Comparison of ENCODE assay signal across 12 cellular contexts in genomic region chr17:62611767-62612166, GRCh38. TPM values are rescaled to one million over a fixed set of nuclear protein-coding genes. Genes with fewer than 3 reads are reported as not detected.
DNase-seq lines count a peak whose midpoint lies in the region; ATAC-seq and TF ChIP-seq lines count a peak whose summit lies in the region.
"Had no signal": no experiment of that assay in that cellular context is flagged by ENCODE, and none has a peak within 500 bp of the region (broad histone marks: within the 10 kb centered on the region; RNA-seq: fewer than 3 reads in every experiment).

No MANE protein-coding gene starts in this region.

- no peak overlapping the region for H2AFZ ChIP-seq in mesenchymal stem cell (ENCODE audit: low read depth, low read length)
- H2AFZ ChIP-seq: parathyroid adenoma had no signal

- H3K79me1 ChIP-seq in mesenchymal stem cell (replicated peaks; ENCODE audit: low read length, poor library complexity, severe bottlenecking) = peaks cover 13% of the 10 kb centered on the region

- H2BK12ac ChIP-seq in mesenchymal stem cell (ENCODE audit: low read length in 2 of 2) = no peak overlapping the region

- no peaks in the 10 kb centered on the region for H4K20me1 ChIP-seq in BLaER1

- H3K27ac ChIP-seq in BLaER1 (peak overlapping the region; percentile 1; the same call in 1 of the 2 replicates), stomach (no peak overlapping the region), mesenchymal stem cell (ENCODE audit: low read length, poor library complexity, severe bottlenecking) (no peak overlapping the region)
- H3K27ac ChIP-seq: parathyroid adenoma had no signal

- no peaks in the 10 kb centered on the region for H3K9me3 ChIP-seq in BLaER1
- H3K9me3 ChIP-seq in stomach = no peaks in the 10 kb centered on the region
- no peaks in the 10 kb centered on the region for H3K9me3 ChIP-seq in mesenchymal stem cell (ENCODE audit: control insufficient read depth, low read length)

- intact Hi-C loops in stomach (cut with DNase I; ENCODE audit: low total_unique reads) = no loop called here

- no peak for TF ChIP-seq POLR2A in stomach (IDR thresholded peaks at IDR 0.05)

- H3K18ac ChIP-seq in mesenchymal stem cell (ENCODE audit: low read depth in 1 of 2, low read length in 2 of 2) = no peak overlapping the region

- ATAC-seq in GM18861 (IDR thresholded peaks at IDR 0.05; ENCODE audit: unreplicated experiment) (peak; percentile 15), HG03066 (IDR thresholded peaks at IDR 0.05; ENCODE audit: low read depth, unreplicated experiment) (peak; percentile 32)
- peak; percentile 47 for ATAC-seq in central memory CD8-positive, alpha-beta T cell (replicated peaks; ENCODE audit: extremely low read depth, poor library complexity, severe bottlenecking)

- H2AK5ac ChIP-seq in mesenchymal stem cell (ENCODE audit: low read length, severe bottlenecking) = no peak overlapping the region

- H4K91ac ChIP-seq in mesenchymal stem cell (ENCODE audit: low read length) = no peak overlapping the region

- H3K9ac ChIP-seq in BLaER1 = no peak overlapping the region
- H3K9ac ChIP-seq in mesenchymal stem cell (ENCODE audit: low read length) = no peak overlapping the region
- H3K9ac ChIP-seq: parathyroid adenoma had no signal

- H3K14ac ChIP-seq in mesenchymal stem cell (ENCODE audit: low read length in 2 of 2) = no peak overlapping the region

- DNase-seq in central memory CD8-positive, alpha-beta T cell (ENCODE audit: low spot score in 2 of 2) = no peak
- no peak for DNase-seq in activated naive CD4-positive, alpha-beta T cell (lab: John Stamatoyannopoulos, UW)
- DNase-seq in HCEC 1CT = no peak
- no peak for DNase-seq in stomach
- DNase-seq in mesenchymal stem cell = no peak
- DNase-seq: activated CD4-positive, alpha-beta T cell treated with anti-CD3 and anti-CD28 coated beads, Interleukin-2, amount 10 ng/mL, durations not matched to agents 24 days and 14 days; EL; NCI-H2081 had no signal

- H3K9me3 Mint-ChIP-seq in central memory CD8-positive, alpha-beta T cell = no peaks in the 10 kb centered on the region
- H3K9me3 Mint-ChIP-seq: activated CD4-positive, alpha-beta T cell treated with anti-CD3 and anti-CD28 coated beads, Interleukin-2, amount 10 ng/mL, durations not matched to agents 24 days and 14 days had no signal

- H2BK120ac ChIP-seq in mesenchymal stem cell (ENCODE audit: low read depth, low read length) = no peak overlapping the region

- no peak for TF ChIP-seq EP300 in stomach (IDR thresholded peaks at IDR 0.05)

- 79 to 85% (median 82%) methylated on average over 8 of the region's 8 CpGs for WGBS in stomach, 5 donors
- WGBS in mesenchymal stem cell = 95% methylated on average over 8 of the region's 8 CpGs

- no peak overlapping the region for H3K4me3 ChIP-seq in BLaER1
- no peak overlapping the region for H3K4me3 ChIP-seq in stomach
- H3K4me3 ChIP-seq in mesenchymal stem cell (ENCODE audit: insufficient read depth in 1 of 2, low read depth in 1 of 2, low read length in 2 of 2) = no peak overlapping the region

- H2BK15ac ChIP-seq in mesenchymal stem cell (ENCODE audit: low read depth, poor library complexity, severe bottlenecking) = no peak overlapping the region

- H3K23ac ChIP-seq in mesenchymal stem cell (ENCODE audit: low read length in 2 of 2) = no peak overlapping the region

- no peak for TF ChIP-seq CTCF in stomach (IDR thresholded peaks at IDR 0.05)

- peaks cover 97% of the 10 kb centered on the region for H3K36me3 ChIP-seq in BLaER1
- H3K36me3 ChIP-seq in stomach = peaks cover 28 to 98% (median 97%) of the 10 kb centered on the region in 4 donors
- H3K36me3 ChIP-seq in mesenchymal stem cell (ENCODE audit: control insufficient read depth in 1 of 2, insufficient read depth in 2 of 2, low read depth in 1 of 2, low read length in 2 of 2) = peaks cover 18 to 70% of the 10 kb centered on the region in 2 experiments

- peaks cover 45% of the 10 kb centered on the region for H3K36me3 Mint-ChIP-seq in central memory CD8-positive, alpha-beta T cell (ENCODE audit: insufficient read depth)

- no peaks in the 10 kb centered on the region for H3K27me3 Mint-ChIP-seq in central memory CD8-positive, alpha-beta T cell
- H3K27me3 Mint-ChIP-seq: activated CD4-positive, alpha-beta T cell treated with anti-CD3 and anti-CD28 coated beads, Interleukin-2, amount 10 ng/mL, durations not matched to agents 24 days and 14 days had no signal

- no peak overlapping the region for H4K8ac ChIP-seq in mesenchymal stem cell (ENCODE audit: low read length)

- H3K27ac Mint-ChIP-seq in central memory CD8-positive, alpha-beta T cell (ENCODE audit: low read depth) = peak overlapping the region; percentile 17
- H3K27ac Mint-ChIP-seq: activated CD4-positive, alpha-beta T cell treated with anti-CD3 and anti-CD28 coated beads, Interleukin-2, amount 10 ng/mL, durations not matched to agents 24 days and 14 days had no signal

- H3K4me1 Mint-ChIP-seq in central memory CD8-positive, alpha-beta T cell = peaks cover 13% of the 10 kb centered on the region

- H3K4me3 Mint-ChIP-seq in central memory CD8-positive, alpha-beta T cell = peak overlapping the region; percentile 20
- H3K4me3 Mint-ChIP-seq: activated CD4-positive, alpha-beta T cell treated with anti-CD3 and anti-CD28 coated beads, Interleukin-2, amount 10 ng/mL, durations not matched to agents 24 days and 14 days had no signal

- H3K27me3 ChIP-seq in BLaER1 (no peaks in the 10 kb centered on the region), stomach (no peaks in the 10 kb centered on the region), mesenchymal stem cell (ENCODE audit: control insufficient read depth in 1 of 2, insufficient read depth in 1 of 2, low read length in 2 of 2) (no peaks in the 10 kb centered on the region)

- no peak overlapping the region for H3K4ac ChIP-seq in mesenchymal stem cell (ENCODE audit: low read depth in 1 of 2, low read length in 2 of 2)

- no peak overlapping the region for H3K4me2 ChIP-seq in BLaER1
- H3K4me2 ChIP-seq in mesenchymal stem cell (ENCODE audit: low read length, poor library complexity, severe bottlenecking) = no peak overlapping the region

- H2BK5ac ChIP-seq in mesenchymal stem cell (ENCODE audit: low read depth, low read length, poor library complexity, severe bottlenecking) = no peak overlapping the region

- H3K4me1 ChIP-seq in BLaER1 (0 out of 2 replicates have a peak, but pooled peaks cover 15% of the 10 kb centered on the region), stomach (no peaks in the 10 kb centered on the region), mesenchymal stem cell (ENCODE audit: control insufficient read depth, insufficient read depth, low read depth, low read length) (peaks cover 4% of the 10 kb centered on the region)
- H3K4me1 ChIP-seq: parathyroid adenoma had no signal

RNA-seq across cellular contexts. Expression of gene MRC2, which starts 15.7 kb away (rescaled TPM):
- total RNA-seq in stomach = 100 to 1,000 TPM in 1 of 5 donors, 10 to 100 TPM in 3, 1 to 10 TPM in 1; 4.7 to 107 (median 14.6) TPM
- 10 to 100 TPM in 2 of 3 donors, 1 to 10 TPM in 1; 7.2 to 24.1 (median 11.4) TPM for polyA plus RNA-seq in stomach
- polyA plus RNA-seq in mesenchymal stem cell (2013, experiment 1 of 2) = 173 TPM
- polyA plus RNA-seq in mesenchymal stem cell (2013, experiment 2 of 2) = 168 TPM
